In the genomic region with DNA sequence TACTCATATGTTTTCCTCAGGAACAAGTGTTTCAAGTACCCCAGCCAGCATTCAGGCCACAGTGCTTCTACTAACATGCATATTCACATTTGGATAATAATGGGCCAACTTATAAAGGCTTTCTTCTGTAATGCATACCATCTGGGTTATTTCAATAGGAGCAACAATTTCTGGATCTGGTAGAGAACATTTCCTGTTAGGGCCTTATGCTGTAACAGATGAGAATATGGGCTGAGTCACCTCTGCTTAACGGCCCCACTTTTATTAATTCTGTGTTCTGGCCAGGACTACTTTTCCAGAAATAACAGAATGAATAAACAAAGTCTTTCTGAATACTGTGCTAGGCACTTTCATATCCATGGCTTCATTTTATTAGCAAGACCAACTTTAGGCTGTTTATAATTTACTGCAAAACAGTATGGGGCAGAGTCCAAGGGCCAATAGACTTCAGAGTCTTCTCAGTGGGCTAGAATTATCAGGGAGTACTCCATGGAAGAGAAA, we compare ENCODE assay signal across 11 cellular contexts. TPM values are rescaled to one million over a fixed set of nuclear protein-coding genes. Genes with fewer than 3 reads are reported as not detected.
DNase-seq lines count a peak whose midpoint lies in the region; ATAC-seq, FAIRE-seq and TF ChIP-seq lines count a peak whose summit lies in the region.
"Had no signal": no experiment of that assay in that cellular context is flagged by ENCODE, and none has a peak within 500 bp of the region (broad histone marks: within the 10 kb centered on the region; RNA-seq: fewer than 3 reads in every experiment).

No MANE protein-coding gene starts in this region.

- H3K9me3 ChIP-seq in K562 (replicated peaks; ENCODE audit: control insufficient read depth, insufficient read depth, low read depth, low read length) = no peaks in the 10 kb centered on the region

- H3K4me3 ChIP-seq in K562 = no peak overlapping the region

- H3K79me2 ChIP-seq in K562 (ENCODE audit: control insufficient read depth, insufficient read depth, low read length) = no peaks in the 10 kb centered on the region

- POLR2A ChIA-PET in K562 (lab: Yijun Ruan, JAX) = interaction anchor here (1.0 to 1.1 kb wide), 2 partner anchors 11 to 25 kb away, joined by 3 to 4 read pairs; no protein-coding TSS in a partner anchor

- H3K4me2 ChIP-seq in K562 (ENCODE audit: insufficient read depth, low read length) = peak overlapping the region; percentile 39; the same call in 1 of the 2 replicates

- no peaks in the 10 kb centered on the region for H3K9me1 ChIP-seq in K562 (ENCODE audit: control insufficient read depth, insufficient read depth, low read length)

- 13% methylated on average over 1 of the region's 1 CpG for WGBS in K562 (ENCODE audit: insufficient coverage, low coverage, missing lambda C conversion rate)

- CTCF ChIA-PET in K562 (lab: Yijun Ruan, JAX; ENCODE audit: low intra/inter-chr PET ratio) = no interaction called here

- no peaks in the 10 kb centered on the region for H4K20me1 ChIP-seq in K562 (replicated peaks; ENCODE audit: control insufficient read depth, insufficient read depth, low read length)

- TF ChIP-seq POLR2A in K562 (conservative IDR thresholded peaks at IDR 0.05) = no peak

- TF ChIP-seq CTCF in K562 (IDR thresholded peaks at IDR 0.05 in 2 of 3, conservative IDR thresholded peaks at IDR 0.05 in 1 of 3; ENCODE audit: insufficient read depth in 2 of 3, low read depth in 1 of 3, low read length in 3 of 3) = no peak

- DNase-seq in DMS153 (lab: John Stamatoyannopoulos, UW) (peak; percentile 4), DMS153 treated with DMSO at 0.1 percent for 48 hours (lab: John Stamatoyannopoulos, UW; ENCODE audit: unreplicated experiment) (no peak), K562 (ENCODE audit: extremely low read depth in 1 of 4, low spot score in 3 of 4) (no peak), iris pigment epithelial cell (ENCODE audit: low read depth) (peak; percentile 92), urothelium cell line (ENCODE audit: low spot score) (peak; percentile 8), DMS79 treated with DMSO at 0.1 percent for 48 hours (lab: John Stamatoyannopoulos, UW) (no peak)
- DNase-seq: activated CD4-positive, alpha-beta T cell treated with anti-CD3 and anti-CD28 coated beads for 4 hours; effector memory CD4-positive, alpha-beta T cell had no signal

- no peak for TF ChIP-seq EP300 in K562 (IDR thresholded peaks at IDR 0.05; ENCODE audit: low read length)

- TF ChIP-seq RAD21 in K562 (CRISPR knock-in tag; conservative IDR thresholded peaks at IDR 0.05 in 1 of 2, IDR thresholded peaks at IDR 0.05 in 1 of 2) = no peak

- peak overlapping the region; percentile 57; the same call in 2 of the 3 replicates for H3K27ac ChIP-seq in K562 (ENCODE audit: extremely low read depth, low read depth, low read length)
- H3K27ac ChIP-seq: 22Rv1 had no signal

- BruUV-seq in K562 (replicated peaks; lab: Mats Ljungman, UMichigan) = no TSS peak

- ATAC-seq in K562 (peak; percentile 43), HG03521 (IDR thresholded peaks at IDR 0.05; ENCODE audit: unreplicated experiment) (no peak), GM18870 (IDR thresholded peaks at IDR 0.05; ENCODE audit: unreplicated experiment) (no peak)

- in situ Hi-C loops in K562 (cut with MboI) = no loop called here

- H3K4me1 ChIP-seq in K562 (replicated peaks in 1 of 2; ENCODE audit: control insufficient read depth in 2 of 2, insufficient read depth in 2 of 2, low read length in 2 of 2) = peaks cover 14 to 31% of the 10 kb centered on the region in 2 experiments; a peak in 4 of 5 replicates

- no peak overlapping the region for H3K9ac ChIP-seq in K562 (ENCODE audit: insufficient read depth in 1 of 2, low read depth in 2 of 2, low read length in 2 of 2)

- peak overlapping the region; percentile 48 for H2AFZ ChIP-seq in K562 (ENCODE audit: low read depth, low read length)

- H3K36me3 ChIP-seq in K562 (ENCODE audit: control insufficient read depth, insufficient read depth, low read length) = no peaks in the 10 kb centered on the region

- no peaks in the 10 kb centered on the region for H3K27me3 ChIP-seq in K562 (ENCODE audit: control insufficient read depth in 2 of 2, insufficient read depth in 2 of 2, low read length in 2 of 2)

- FAIRE-seq in K562 (lab: Jason Lieb, UNC) (no peak), urothelium cell line (lab: Jason Lieb, UNC) (no peak)

- intact Hi-C loops in K562 (cut with micrococcal nuclease) = no loop called here

TF ChIP-seq in K562, 482 proteins besides CTCF, POLR2A, EP300 and RAD21:
- TF ChIP-seq NFE2 (IDR thresholded peaks at IDR 0.05; ENCODE audit: low read depth) (0 out of 2 replicates have a peak, but pooled peaks have one; percentile 27), CBFA2T2 (conservative IDR thresholded peaks at IDR 0.05) (no peak), TAF15 (IDR thresholded peaks at IDR 0.05; ENCODE audit: low read depth, low read length) (no peak), AFF1 (IDR thresholded peaks at IDR 0.05; ENCODE audit: low read depth in 1 of 2, partially characterized antibody in 2 of 2) (no peak), RHOXF2B (CRISPR knock-in tag; conservative IDR thresholded peaks at IDR 0.05) (no peak), SNRNP70 (optimal IDR thresholded peaks at IDR 0.05; ENCODE audit: low read depth, low read length) (no peak), HOXB6 (CRISPR knock-in tag; IDR thresholded peaks at IDR 0.05; ENCODE audit: borderline replicate concordance) (no peak), MTA2 (IDR thresholded peaks at IDR 0.05; ENCODE audit: low read depth) (no peak), SMARCE1 (IDR thresholded peaks at IDR 0.05) (no peak)
- TF ChIP-seq, protein P1, sequence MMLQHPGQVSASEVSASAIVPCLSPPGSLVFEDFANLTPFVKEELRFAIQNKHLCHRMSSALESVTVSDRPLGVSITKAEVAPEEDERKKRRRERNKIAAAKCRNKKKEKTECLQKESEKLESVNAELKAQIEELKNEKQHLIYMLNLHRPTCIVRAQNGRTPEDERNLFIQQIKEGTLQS (IDR thresholded peaks at IDR 0.05) = peak; percentile 35; the same call in 1 of the 2 replicates
- TF ChIP-seq, protein P1 (CRISPR knock-in tag; conservative IDR thresholded peaks at IDR 0.05) = no peak
- TF ChIP-seq, protein P2, sequence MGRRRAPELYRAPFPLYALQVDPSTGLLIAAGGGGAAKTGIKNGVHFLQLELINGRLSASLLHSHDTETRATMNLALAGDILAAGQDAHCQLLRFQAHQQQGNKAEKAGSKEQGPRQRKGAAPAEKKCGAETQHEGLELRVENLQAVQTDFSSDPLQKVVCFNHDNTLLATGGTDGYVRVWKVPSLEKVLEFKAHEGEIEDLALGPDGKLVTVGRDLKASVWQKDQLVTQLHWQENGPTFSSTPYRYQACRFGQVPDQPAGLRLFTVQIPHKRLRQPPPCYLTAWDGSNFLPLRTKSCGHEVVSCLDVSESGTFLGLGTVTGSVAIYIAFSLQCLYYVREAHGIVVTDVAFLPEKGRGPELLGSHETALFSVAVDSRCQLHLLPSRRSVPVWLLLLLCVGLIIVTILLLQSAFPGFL (CRISPR knock-in tag; IDR thresholded peaks at IDR 0.05) = 0 out of 2 replicates have a peak, but pooled peaks have one; percentile 57

RNA-seq across cellular contexts. Expression of gene SSX2IP, which starts 7.9 kb away (rescaled TPM):
- total RNA-seq in K562 (2011; cell fraction: chromatin; rRNA removed; ENCODE audit: low replicate concordance) = 31.2 and 100 TPM in 2 replicates
- 12.0 and 17.5 TPM in 2 replicates for total RNA-seq in K562 (2011; cell fraction: nucleolus; rRNA removed)
- total RNA-seq in K562 (2011; cell fraction: nucleoplasm; rRNA removed) = 39.2 and 64.7 TPM in 2 replicates
- total RNA-seq in K562 (2014; rRNA removed) (42.0 and 53.7 TPM in 2 replicates), K562 (2014; rRNA removed; fragmentation: Illumina TruSeq; extraction: Trizol) (96.7 and 113 TPM in 2 replicates), K562 (2015; rRNA removed; fragmentation: Illumina TruSeq; extraction: Trizol) (69.7 and 73.9 TPM in 2 replicates), K562 (2021) (66.4 and 66.7 TPM in 2 replicates)
- polyA plus RNA-seq in K562 (2011; rRNA removed) (40.6 and 61.7 TPM in 2 replicates), K562 (2014; fragmentation: Illumina TruSeq; extraction: Trizol) (54.3 and 62.1 TPM in 2 replicates), K562 (2014; fragmentation: Nextera tagmentation; extraction: Ambion mirVana) (10 to 100 TPM; 20.6 to 25.8 TPM), K562 (2014; rRNA removed) (45.4 and 50.5 TPM in 2 replicates)
- 5.3 and 11.1 TPM in 2 replicates for polyA plus RNA-seq in K562 (2011; cell fraction: cytosol; rRNA removed)
- polyA plus RNA-seq in K562 (2011; cell fraction: nucleus; rRNA removed) = 19.1 and 29.0 TPM in 2 replicates
- 29.6 and 39.3 TPM in 2 replicates for polyA plus RNA-seq in K562 (2012)
- polyA minus RNA-seq in K562 (2011; rRNA and poly(A)+ RNA removed) = 65.0 and 84.1 TPM in 2 replicates
- polyA minus RNA-seq in K562 (2011; cell fraction: cytosol; rRNA and poly(A)+ RNA removed) = 24.6 and 25.9 TPM in 2 replicates
- polyA minus RNA-seq in K562 (2011; cell fraction: nucleus; rRNA and poly(A)+ RNA removed) = 28.0 and 57.1 TPM in 2 replicates

Comparison
In these comparisons a context has a peak if more than half of its experiments do, and no peak if none do; other contexts are left out.
1. DNase-seq: peak in DMS153 (single experiment), iris pigment epithelial cell (single experiment) and urothelium cell line (single experiment); none in DMS153 treated with DMSO at 0.1 percent for 48 hours (single experiment), K562 (0 of 4) and DMS79 treated with DMSO at 0.1 percent for 48 hours (single experiment).